Comparison of ENCODE assay signal across 8 cellular contexts in genomic region chr10:75294518-75294865, GRCh38. TPM values are rescaled to one million over a fixed set of nuclear protein-coding genes. Genes with fewer than 3 reads are reported as not detected.
DNase-seq lines count a peak whose midpoint lies in the region; ATAC-seq and TF ChIP-seq lines count a peak whose summit lies in the region.

No MANE protein-coding gene starts in this region.

- no peaks in the 10 kb centered on the region for H3K27me3 ChIP-seq in left ventricle myocardium inferior (ENCODE audit: low read depth)

- TF ChIP-seq CTCF in HEK293 (tag by site-specific recombination; IDR thresholded peaks at IDR 0.05) (no peak), VCaP (conservative IDR thresholded peaks at IDR 0.05) (no peak), left ventricle myocardium inferior (IDR thresholded peaks at IDR 0.05; ENCODE audit: borderline replicate concordance) (no peak)

- peaks cover 12% of the 10 kb centered on the region for H3K4me1 ChIP-seq in HEK293 (ENCODE audit: control insufficient read depth, insufficient read depth, low read length)
- peaks cover 29% of the 10 kb centered on the region for H3K4me1 ChIP-seq in left ventricle myocardium inferior

- ATAC-seq in HG03108 (IDR thresholded peaks at IDR 0.05; ENCODE audit: unreplicated experiment) = no peak

- POLR2A ChIA-PET in HEK293 (lab: Yijun Ruan, JAX) = interaction anchor here (1.2 to 2.3 kb wide), 3 partner anchors 11 to 107 kb away, joined by 6 to 11 read pairs (median 7); partner anchors contain the start of gene ZNF503

- H3K4me3 ChIP-seq in HEK293 (ENCODE audit: low read depth, low read length) (peak overlapping the region; percentile 44), left ventricle myocardium inferior (peak overlapping the region; percentile 71), skeletal muscle cell (ENCODE audit: low read depth, low read length) (peak overlapping the region; percentile 54)

- intact Hi-C loops in left ventricle myocardium inferior (cut with micrococcal nuclease) = no loop called here

- in situ Hi-C loops in G401 (cut with HindIII; ENCODE audit: low sequenced_read_pairs) = no loop called here

- peak overlapping the region; percentile 84 for H3K27ac ChIP-seq in HEK293 (ENCODE audit: extremely low read depth, low read depth, low read length)
- H3K27ac ChIP-seq in VCaP = peak overlapping the region; percentile 79
- H3K27ac ChIP-seq in left ventricle myocardium inferior (replicated peaks) = peak overlapping the region; percentile 93

- DNase-seq in left ventricle myocardium inferior (peak; percentile 38), skeletal muscle cell (ENCODE audit: low read depth) (no peak), G401 (ENCODE audit: low spot score) (no peak), NCI-H2081 treated with DMSO at 0.1 percent for 48 hours (lab: John Stamatoyannopoulos, UW) (no peak), DMS 273 (lab: John Stamatoyannopoulos, UW; ENCODE audit: unreplicated experiment) (no peak)

- CTCF ChIA-PET in HEK293 (lab: Yijun Ruan, JAX) = interaction anchor here (0.5 to 1.6 kb wide), 5 partner anchors 11 to 757 kb away, joined by 3 to 6 read pairs (median 4); no protein-coding TSS in a partner anchor

- no peaks in the 10 kb centered on the region for H3K36me3 ChIP-seq in HEK293 (ENCODE audit: control insufficient read depth in 2 of 2, insufficient read depth in 1 of 2, low read length in 2 of 2)
- no peaks in the 10 kb centered on the region for H3K36me3 ChIP-seq in left ventricle myocardium inferior

- H3K9me3 ChIP-seq in HEK293 (ENCODE audit: control insufficient read depth, insufficient read depth, low read depth, low read length) (no peaks in the 10 kb centered on the region), left ventricle myocardium inferior (replicated peaks) (peaks cover 14% of the 10 kb centered on the region)

TF ChIP-seq in HEK293, 187 proteins besides CTCF, POLR2A, EP300 and RAD21 (continues in another document):
- TF ChIP-seq ZNF366 (tag by site-specific recombination; conservative IDR thresholded peaks at IDR 0.05) (no peak; the same call in 1 of the 2 replicates), ZNF398 (tag by site-specific recombination; IDR thresholded peaks at IDR 0.05) (peak; percentile 87), ZBTB48 (tag by site-specific recombination; IDR thresholded peaks at IDR 0.05) (0 out of 2 replicates have a peak, but pooled peaks have one; percentile 11), KLF1 (tag by site-specific recombination; IDR thresholded peaks at IDR 0.05) (peak; percentile 41; the same call in 1 of the 2 replicates), ZSCAN18 (tag by site-specific recombination; IDR thresholded peaks at IDR 0.05) (peak; percentile 20; the same call in 1 of the 2 replicates), ZBTB10 (tag by site-specific recombination; IDR thresholded peaks at IDR 0.05) (peak; percentile 74; the same call in 1 of the 2 replicates), ZNF302 (tag by site-specific recombination; IDR thresholded peaks at IDR 0.05; ENCODE audit: low read depth) (no peak), ZNF501 (tag by site-specific recombination; IDR thresholded peaks at IDR 0.05) (0 out of 2 replicates have a peak, but pooled peaks have one; percentile 17), ZBTB17 (tag by site-specific recombination; IDR thresholded peaks at IDR 0.05) (0 out of 2 replicates have a peak, but pooled peaks have one; percentile 6), ZNF140 (tag by site-specific recombination; IDR thresholded peaks at IDR 0.05) (peak; percentile 5; the same call in 1 of the 2 replicates), ZSCAN23 (tag by site-specific recombination; IDR thresholded peaks at IDR 0.05) (no peak), HIC1 (tag by site-specific recombination; IDR thresholded peaks at IDR 0.05) (no peak), SCRT2 (tag by site-specific recombination; IDR thresholded peaks at IDR 0.05) (no peak), KLF16 (tag by site-specific recombination; IDR thresholded peaks at IDR 0.05) (0 out of 2 replicates have a peak, but pooled peaks have one; percentile 25), ZNF174 (tag by site-specific recombination; IDR thresholded peaks at IDR 0.05) (no peak), ZNF777 (tag by site-specific recombination; IDR thresholded peaks at IDR 0.05; ENCODE audit: borderline replicate concordance) (peak; percentile 48; the same call in 1 of the 2 replicates), ZNF692 (tag by site-specific recombination; IDR thresholded peaks at IDR 0.05) (no peak), ZNF10 (tag by site-specific recombination; IDR thresholded peaks at IDR 0.05) (no peak), KLF9 (tag by site-specific recombination; IDR thresholded peaks at IDR 0.05; ENCODE audit: low read depth) (peak; percentile 18; the same call in 1 of the 2 replicates), ZNF112 (tag by site-specific recombination; IDR thresholded peaks at IDR 0.05) (no peak)

RNA-seq across cellular contexts. Expression of gene COMTD1, which starts 58.7 kb away (rescaled TPM):
- total RNA-seq in left ventricle myocardium inferior = 29.0 TPM
- total RNA-seq in G401 (2014; rRNA removed; shearing (Covaris generic)) = 33.8 and 49.2 TPM in 2 replicates
